Comparison of ENCODE assay signal across 2 cellular contexts in genomic region chr1:25787477-25788043, GRCh38.
TF ChIP-seq lines count a peak whose summit lies in the region.

No MANE protein-coding gene starts in this region.

TF ChIP-seq in IMR-90, 13 proteins besides CTCF, POLR2A, EP300 and RAD21:
- TF ChIP-seq USF2 (IDR thresholded peaks at IDR 0.05; ENCODE audit: low read depth, low read length) (peak; percentile 60; the same call in 1 of the 2 replicates), MXI1 (IDR thresholded peaks at IDR 0.05; ENCODE audit: borderline replicate concordance, low read depth, low read length) (no peak)

TF ChIP-seq in GM23338, 12 proteins besides CTCF, POLR2A, EP300 and RAD21:
- TF ChIP-seq CREB1 (CRISPR knock-in tag; IDR thresholded peaks at IDR 0.05; ENCODE audit: low read depth) (no peak), NANOG (IDR thresholded peaks at IDR 0.05; ENCODE audit: borderline replicate concordance) (no peak), JUNB (IDR thresholded peaks at IDR 0.05; ENCODE audit: unreplicated experiment) (no peak), POLR2AphosphoS5 (IDR thresholded peaks at IDR 0.05; ENCODE audit: low read depth) (no peak), REST (IDR thresholded peaks at IDR 0.05; ENCODE audit: unreplicated experiment) (no peak), ZNF462 (CRISPR knock-in tag; IDR thresholded peaks at IDR 0.05) (no peak), EZH2phosphoT487 (IDR thresholded peaks at IDR 0.05; ENCODE audit: unreplicated experiment) (no peak), EZH2 (IDR thresholded peaks at IDR 0.05; ENCODE audit: low read depth, unreplicated experiment) (no peak), STAT1 (IDR thresholded peaks at IDR 0.05; ENCODE audit: unreplicated experiment) (no peak), ETS1 (IDR thresholded peaks at IDR 0.05) (no peak), ZNF114 (CRISPR knock-in tag; IDR thresholded peaks at IDR 0.05) (no peak), ZNF331 (CRISPR knock-in tag; IDR thresholded peaks at IDR 0.05; ENCODE audit: low read depth) (no peak)
